8 cellular contexts compared by ENCODE assay signal in the genomic region with DNA sequence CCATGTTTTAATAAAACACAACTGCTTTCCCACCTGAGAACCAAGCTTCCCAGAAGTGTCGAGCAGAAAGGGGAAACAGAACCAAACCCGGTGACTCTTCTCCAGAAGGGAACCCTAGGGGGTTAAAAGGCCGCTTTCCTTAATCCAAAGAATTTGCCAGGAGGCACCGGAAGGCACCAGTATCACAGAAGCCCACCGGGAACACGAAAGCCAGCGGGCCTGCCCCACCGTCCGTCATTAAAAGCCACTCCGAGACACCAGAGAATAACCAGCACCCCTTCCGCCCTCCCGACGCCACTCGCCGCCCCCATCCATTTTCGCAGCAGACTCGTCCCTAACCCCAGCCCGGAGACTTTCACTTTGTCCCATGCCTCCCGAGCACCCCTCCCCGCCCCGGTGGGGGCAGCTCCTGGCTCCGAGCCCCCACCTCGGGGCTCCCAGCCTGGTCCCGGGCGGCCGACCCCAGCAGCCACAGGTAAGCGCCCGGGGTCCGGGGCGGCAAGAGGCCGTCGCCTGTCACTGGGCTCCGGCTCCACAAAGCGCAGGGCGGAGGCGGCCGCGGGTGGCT.
DNase-seq lines count a peak whose midpoint lies in the region; ATAC-seq and TF ChIP-seq lines count a peak whose summit lies in the region.

No MANE protein-coding gene starts in this region.

- peaks cover 46% of the 10 kb centered on the region for H3K4me1 Mint-ChIP-seq in activated naive CD8-positive, alpha-beta T cell treated with anti-CD3 and anti-CD28 coated beads for 36 hours

- H3K9me3 ChIP-seq in PC-9 (ENCODE audit: insufficient read depth, low read depth), result no peaks in the 10 kb centered on the region
- H3K9me3 ChIP-seq in iPS-15b (ENCODE audit: control insufficient read depth, insufficient read depth, low read length), result no peaks in the 10 kb centered on the region

- H3K27ac Mint-ChIP-seq in activated naive CD8-positive, alpha-beta T cell treated with anti-CD3 and anti-CD28 coated beads for 36 hours, result no peak overlapping the region

- no TSS peak for BruUV-seq in PC-9 (replicated peaks; lab: Mats Ljungman, UMichigan)

- H3K4me3 ChIP-seq in PC-9, result peak overlapping the region; percentile 70
- peak overlapping the region; percentile 77 for H3K4me3 ChIP-seq in iPS-15b (ENCODE audit: low read depth, low read length)

- peak overlapping the region; percentile 60; the same call in 1 of the 2 replicates for H2AFZ ChIP-seq in PC-9

- H3K9me3 Mint-ChIP-seq in activated naive CD8-positive, alpha-beta T cell treated with anti-CD3 and anti-CD28 coated beads for 36 hours, result peaks cover 5% of the 10 kb centered on the region

- H3K27me3 ChIP-seq in PC-9 (ENCODE audit: insufficient read depth, low read depth) (no peaks in the 10 kb centered on the region), iPS-15b (ENCODE audit: control insufficient read depth, insufficient read depth, low read length) (no peaks in the 10 kb centered on the region)

- H3K9ac ChIP-seq in iPS-15b (ENCODE audit: low read depth, low read length), result peak overlapping the region; percentile 71

- H3F3A ChIP-seq in PC-9 (ENCODE audit: insufficient read depth, low read depth), result peaks cover 14% of the 10 kb centered on the region

- no peak overlapping the region for H3K4me3 Mint-ChIP-seq in activated naive CD8-positive, alpha-beta T cell treated with anti-CD3 and anti-CD28 coated beads for 36 hours

- H3K36me3 Mint-ChIP-seq in activated naive CD8-positive, alpha-beta T cell treated with anti-CD3 and anti-CD28 coated beads for 36 hours, result peaks cover 25% of the 10 kb centered on the region

- POLR2A ChIA-PET in PC-9 (lab: Charles Lee; ENCODE audit: unreplicated experiment), result no interaction called here

- peaks cover 43% of the 10 kb centered on the region for H3K79me2 ChIP-seq in PC-9 (ENCODE audit: low read depth)

- CTCF ChIA-PET in PC-9 (lab: Charles Lee), result interaction anchor here (0.5 to 0.6 kb wide), 2 partner anchors 248 to 449 kb away, joined by 5 to 10 read pairs; no protein-coding TSS in a partner anchor

- H4K20me1 ChIP-seq in PC-9 (ENCODE audit: insufficient read depth), result no peaks in the 10 kb centered on the region; the same call in 1 of the 2 replicates

- peak; percentile 18 for ATAC-seq in GM18498 (IDR thresholded peaks at IDR 0.05; ENCODE audit: unreplicated experiment)

- H3K27ac ChIP-seq in PC-9, result peak overlapping the region; percentile 65

- intact Hi-C loops in PC-9 (cut with micrococcal nuclease; ENCODE audit: unreplicated experiment), result loop anchor here (2.0 kb wide), 1 partner anchor 280 kb away; no protein-coding TSS in a partner anchor

- no peak for TF ChIP-seq CTCF in PC-9 (conservative IDR thresholded peaks at IDR 0.05)

- H3K36me3 ChIP-seq in PC-9 (ENCODE audit: low read depth) (peaks cover 7% of the 10 kb centered on the region; the same call in 1 of the 2 replicates), iPS-15b (ENCODE audit: control insufficient read depth, insufficient read depth, low read length) (no peaks in the 10 kb centered on the region)

- H3K4me1 ChIP-seq in PC-9 (replicated peaks; ENCODE audit: insufficient read depth) (peaks cover 36% of the 10 kb centered on the region), iPS-15b (ENCODE audit: control insufficient read depth, insufficient read depth, low read length) (peaks cover 28% of the 10 kb centered on the region)

- peak overlapping the region; percentile 96 for H3K4me2 ChIP-seq in PC-9

- DNase-seq in PC-9 (no peak), NCI-H345 treated with DMSO at 0.1 percent for 48 hours (lab: John Stamatoyannopoulos, UW; ENCODE audit: unreplicated experiment) (no peak), NCI-H2107 treated with DMSO at 0.1 percent for 48 hours (lab: John Stamatoyannopoulos, UW; ENCODE audit: unreplicated experiment) (no peak), iPS-NIHi11 (ENCODE audit: low spot score) (no peak)
- peak; percentile 57 for DNase-seq in activated naive CD8-positive, alpha-beta T cell treated with anti-CD3 and anti-CD28 coated beads for 36 hours
- peak; percentile 10 to 22 for DNase-seq in stimulated activated CD4-positive, alpha-beta T cell treated with anti-CD3 and anti-CD28 coated beads, Interleukin-15, amount 100 ng/mL, for 1 hour (ENCODE audit: low read depth in 1 of 2, low spot score in 1 of 2)

- no peaks in the 10 kb centered on the region for H3K27me3 Mint-ChIP-seq in activated naive CD8-positive, alpha-beta T cell treated with anti-CD3 and anti-CD28 coated beads for 36 hours

- H3K9me2 ChIP-seq in PC-9 (ENCODE audit: insufficient read depth), result no peaks in the 10 kb centered on the region

Comparison
In these comparisons a context has a peak if more than half of its experiments do, and no peak if none do; other contexts are left out.
1. DNase-seq: peak in activated naive CD8-positive, alpha-beta T cell treated with anti-CD3 and anti-CD28 coated beads for 36 hours (single experiment) and stimulated activated CD4-positive, alpha-beta T cell treated with anti-CD3 and anti-CD28 coated beads, Interleukin-15, amount 100 ng/mL, for 1 hour (2 of 2); none in PC-9 (0 of 2), NCI-H345 treated with DMSO at 0.1 percent for 48 hours (single experiment), NCI-H2107 treated with DMSO at 0.1 percent for 48 hours (single experiment) and iPS-NIHi11 (single experiment).